ENCODE assay signal across 8 cellular contexts in genomic region chr5:151196556-151197290, GRCh38. TPM values are rescaled to one million over a fixed set of nuclear protein-coding genes. Genes with fewer than 3 reads are reported as not detected.
DNase-seq lines count a peak whose midpoint lies in the region; ATAC-seq and TF ChIP-seq lines count a peak whose summit lies in the region.

No MANE protein-coding gene starts in this region.

- no peak overlapping the region for H3K4me3 Mint-ChIP-seq in CD4-positive, alpha-beta T cell
- no peak overlapping the region for H3K4me3 Mint-ChIP-seq in effector memory CD8-positive, alpha-beta T cell

- peaks cover 95% of the 10 kb centered on the region for H3K36me3 Mint-ChIP-seq in CD4-positive, alpha-beta T cell (ENCODE audit: low read depth)
- peaks cover 77% of the 10 kb centered on the region for H3K36me3 Mint-ChIP-seq in effector memory CD8-positive, alpha-beta T cell (ENCODE audit: insufficient read depth)

- no peaks in the 10 kb centered on the region for H3K27me3 ChIP-seq in CD4-positive, alpha-beta T cell (ENCODE audit: control insufficient read depth, insufficient read depth, low read length)
- H3K27me3 ChIP-seq in colonic mucosa: no peaks in the 10 kb centered on the region

- peak overlapping the region; percentile 74 for H3K27ac Mint-ChIP-seq in CD4-positive, alpha-beta T cell
- no peak overlapping the region for H3K27ac Mint-ChIP-seq in effector memory CD8-positive, alpha-beta T cell

- no peaks in the 10 kb centered on the region for H3K9me3 ChIP-seq in CD4-positive, alpha-beta T cell (ENCODE audit: control insufficient read depth, low read length)
- H3K9me3 ChIP-seq in colonic mucosa: no peaks in the 10 kb centered on the region

- intact Hi-C loops in CD4-positive, alpha-beta T cell (cut with DNase I, micrococcal nuclease): loop anchor here in 1 of 2 experiments (5.0 kb wide), 1 partner anchor 41 kb away; no protein-coding TSS in a partner anchor
- intact Hi-C loops in colonic mucosa (cut with DNase I): no loop called here

- no peak for TF ChIP-seq CTCF in CD4-positive, alpha-beta T cell (IDR thresholded peaks at IDR 0.05)
- no peak for TF ChIP-seq CTCF in colonic mucosa (IDR thresholded peaks at IDR 0.05)

- H3K27ac ChIP-seq in CD4-positive, alpha-beta T cell (ENCODE audit: low read depth, low read length): peak overlapping the region; percentile 8
- no peak overlapping the region for H3K27ac ChIP-seq in colonic mucosa

- CTCF ChIA-PET in CD4-positive, alpha-beta T cell (lab: Charles Lee): interaction anchor here (0.6 kb wide), 1 partner anchor 47 kb away, joined by 4 read pairs; no protein-coding TSS in a partner anchor

- no peaks in the 10 kb centered on the region for H3K36me3 ChIP-seq in colonic mucosa

- peak; percentile 44 for ATAC-seq in CD4-positive, alpha-beta T cell (ENCODE audit: poor library complexity)
- ATAC-seq in GM19438 (IDR thresholded peaks at IDR 0.05; ENCODE audit: low read depth, unreplicated experiment) (peak; percentile 92), HG03280 (IDR thresholded peaks at IDR 0.05; ENCODE audit: unreplicated experiment) (peak; percentile 88)
- peak; percentile 59 for ATAC-seq in effector memory CD8-positive, alpha-beta T cell (replicated peaks)

- no peak for DNase-seq in CD4-positive, alpha-beta T cell
- DNase-seq in effector memory CD8-positive, alpha-beta T cell: no peak
- DNase-seq in NCI-H748 (lab: John Stamatoyannopoulos, UW; ENCODE audit: unreplicated experiment) (no peak), NCI-H128 (lab: John Stamatoyannopoulos, UW; ENCODE audit: unreplicated experiment) (no peak), colonic mucosa (no peak), mucosa of gallbladder (ENCODE audit: low spot score) (no peak)

- H3K4me3 ChIP-seq in colonic mucosa: no peak overlapping the region

- no peak overlapping the region for H3K9ac ChIP-seq in colonic mucosa (ENCODE audit: low read depth in 2 of 2, low read length in 2 of 2)

- no peaks in the 10 kb centered on the region for H3K27me3 Mint-ChIP-seq in CD4-positive, alpha-beta T cell
- H3K27me3 Mint-ChIP-seq in effector memory CD8-positive, alpha-beta T cell: no peaks in the 10 kb centered on the region

- POLR2A ChIA-PET in CD4-positive, alpha-beta T cell (lab: Charles Lee): no interaction called here

- H3K4me1 Mint-ChIP-seq in CD4-positive, alpha-beta T cell (ENCODE audit: low read depth): peaks cover 72% of the 10 kb centered on the region
- H3K4me1 Mint-ChIP-seq in effector memory CD8-positive, alpha-beta T cell (ENCODE audit: low read depth in 2 of 2): peaks cover 24 to 39% of the 10 kb centered on the region in 2 donors

- H3K9me3 Mint-ChIP-seq in CD4-positive, alpha-beta T cell: peaks cover 4% of the 10 kb centered on the region
- no peaks in the 10 kb centered on the region for H3K9me3 Mint-ChIP-seq in effector memory CD8-positive, alpha-beta T cell

- no peaks in the 10 kb centered on the region for H3K4me1 ChIP-seq in colonic mucosa

RNA-seq across cellular contexts. Expression of gene CCDC69, which starts 27.2 kb away (rescaled TPM):
- total RNA-seq in CD4-positive, alpha-beta T cell: 10 to 100 TPM; 68.0 to 68.9 TPM
- total RNA-seq in colonic mucosa (10 to 100 TPM in 1 of 2 donors, 1 to 10 TPM in 1; 4.2 to 23.8 TPM), mucosa of gallbladder (36.0 TPM)

RNA-seq across cellular contexts. Expression of gene ANXA6, which starts 39.1 kb away (rescaled TPM):
- 100 to 1,000 TPM; 108 to 130 TPM for total RNA-seq in CD4-positive, alpha-beta T cell
- 10 to 100 TPM; 21.2 to 39.8 TPM for total RNA-seq in colonic mucosa
- total RNA-seq in mucosa of gallbladder: 153 TPM

RNA-seq across cellular contexts. Expression of gene GM2A, which starts 56.3 kb away (rescaled TPM):
- total RNA-seq in CD4-positive, alpha-beta T cell: 1 to 10 TPM; 3.1 to 4.1 TPM
- total RNA-seq in colonic mucosa: 10 to 100 TPM; 22.0 to 27.2 TPM
- total RNA-seq in mucosa of gallbladder: 38.1 TPM
